Comparison of ENCODE assay signal across 19 cellular contexts in the genomic region with DNA sequence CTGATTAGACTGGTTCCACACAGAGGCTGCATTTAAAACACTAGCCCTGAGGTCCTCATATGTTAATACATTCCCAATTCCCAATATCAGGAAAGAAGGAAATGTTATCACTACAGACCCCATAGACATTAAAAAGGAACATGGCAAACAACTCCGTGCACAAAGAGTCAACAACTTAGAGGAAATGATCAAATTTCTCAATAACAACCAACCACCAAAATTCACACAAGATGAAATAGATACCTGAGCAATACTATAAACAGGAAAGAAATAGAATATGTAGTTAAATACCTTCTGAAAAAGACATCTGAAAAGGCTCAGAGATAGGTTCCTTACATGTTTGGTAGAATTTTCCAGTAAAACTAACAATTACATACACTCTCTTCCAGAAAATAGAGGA. TPM values are rescaled to one million over a fixed set of nuclear protein-coding genes. Genes with fewer than 3 reads are reported as not detected.
DNase-seq lines count a peak whose midpoint lies in the region; ATAC-seq and TF ChIP-seq lines count a peak whose summit lies in the region.
"Had no signal": no experiment of that assay in that cellular context is flagged by ENCODE, and none has a peak within 500 bp of the region (broad histone marks: within the 10 kb centered on the region; RNA-seq: fewer than 3 reads in every experiment).

No MANE protein-coding gene starts in this region.

- H3K14ac ChIP-seq in mesenchymal stem cell (ENCODE audit: low read length in 2 of 2): no peak overlapping the region

- H3K9me3 Mint-ChIP-seq in CD8-positive, alpha-beta memory T cell: no peaks in the 10 kb centered on the region
- H3K9me3 Mint-ChIP-seq in activated T-helper 17 cell treated with anti-CD3 and anti-CD28 coated beads, Interleukin-2, amount 50 U/mL, for 72 hours: no peaks in the 10 kb centered on the region
- no peaks in the 10 kb centered on the region for H3K9me3 Mint-ChIP-seq in MCF 10A (ENCODE audit: unreplicated experiment)

- CTCF ChIA-PET in CD8-positive, alpha-beta memory T cell (lab: Charles Lee): interaction anchor here (1.9 kb wide), 1 partner anchor 10 kb away, joined by 7 read pairs; no protein-coding TSS in a partner anchor
- CTCF ChIA-PET in MCF 10A (lab: Yijun Ruan, JAX): interaction anchor here (1.1 kb wide), 1 partner anchor 145 kb away, joined by 4 read pairs; no protein-coding TSS in a partner anchor

- no peak overlapping the region for H2AFZ ChIP-seq in mesenchymal stem cell (ENCODE audit: low read depth, low read length)

- peak overlapping the region; percentile 64 to 90 (median 76) for H3K4me3 Mint-ChIP-seq in CD8-positive, alpha-beta memory T cell
- peak overlapping the region; percentile 91 for H3K4me3 Mint-ChIP-seq in activated T-helper 17 cell treated with anti-CD3 and anti-CD28 coated beads, Interleukin-2, amount 50 U/mL, for 72 hours
- no peak overlapping the region for H3K4me3 Mint-ChIP-seq in MCF 10A (ENCODE audit: unreplicated experiment)

- peak overlapping the region in 10 of 11 experiments; percentile 25 to 73 (median 56); a peak in 20 of 22 replicates for H3K4me2 ChIP-seq in BLaER1 treated with 17β-estradiol and CSF1 and Interleukin-3, amounts not matched to agents 10 nM and 100 nM
- no peak overlapping the region for H3K4me2 ChIP-seq in mesenchymal stem cell (ENCODE audit: low read length, poor library complexity, severe bottlenecking)

- POLR2A ChIA-PET in CD8-positive, alpha-beta memory T cell (lab: Charles Lee): interaction anchor here (1.4 to 1.9 kb wide), 2 partner anchors 10 to 20 kb away, joined by 3 to 14 read pairs; no protein-coding TSS in a partner anchor
- POLR2A ChIA-PET in MCF 10A (lab: Yijun Ruan, JAX): no interaction called here

- H3K4me1 Mint-ChIP-seq in CD8-positive, alpha-beta memory T cell: peaks cover 97 to 98% (median 98%) of the 10 kb centered on the region in 3 donors
- H3K4me1 Mint-ChIP-seq in activated T-helper 17 cell treated with anti-CD3 and anti-CD28 coated beads, Interleukin-2, amount 50 U/mL, for 72 hours: peaks cover 75% of the 10 kb centered on the region
- H3K4me1 Mint-ChIP-seq in MCF 10A (ENCODE audit: insufficient read depth, unreplicated experiment): no peaks in the 10 kb centered on the region

- H3K36me3 ChIP-seq in BLaER1 treated with 17β-estradiol and CSF1 and Interleukin-3, amounts not matched to agents 10 nM and 100 nM: peaks cover 0 to 30% (median 6%) of the 10 kb centered on the region in 11 experiments; a peak in 9 of 22 replicates
- H3K36me3 ChIP-seq in CD8-positive, alpha-beta memory T cell (ENCODE audit: insufficient read depth, low read length): no peaks in the 10 kb centered on the region
- H3K36me3 ChIP-seq in mesenchymal stem cell (ENCODE audit: control insufficient read depth in 1 of 2, insufficient read depth in 2 of 2, low read depth in 1 of 2, low read length in 2 of 2): peaks cover 0 to 6% of the 10 kb centered on the region in 2 experiments
- H3K36me3 ChIP-seq: left ventricle myocardium inferior, thoracic aorta had no signal

- no peak overlapping the region for H3K4me3 ChIP-seq in BLaER1 treated with 17β-estradiol and CSF1 and Interleukin-3, amounts not matched to agents 10 nM and 100 nM
- H3K4me3 ChIP-seq in CD8-positive, alpha-beta memory T cell (ENCODE audit: low read length): peak overlapping the region; percentile 41
- H3K4me3 ChIP-seq in mesenchymal stem cell (ENCODE audit: insufficient read depth in 1 of 2, low read depth in 1 of 2, low read length in 2 of 2) (no peak overlapping the region), dorsolateral prefrontal cortex (no peak overlapping the region)
- H3K4me3 ChIP-seq: left ventricle myocardium inferior, thoracic aorta had no signal

- H3K4me1 ChIP-seq in BLaER1 treated with 17β-estradiol and CSF1 and Interleukin-3, amounts not matched to agents 10 nM and 100 nM: peaks cover 54 to 86% (median 81%) of the 10 kb centered on the region in 10 experiments
- peaks cover 95% of the 10 kb centered on the region for H3K4me1 ChIP-seq in CD8-positive, alpha-beta memory T cell (ENCODE audit: insufficient read depth, low read length)
- peaks cover 37% of the 10 kb centered on the region for H3K4me1 ChIP-seq in mesenchymal stem cell (ENCODE audit: control insufficient read depth, insufficient read depth, low read depth, low read length)
- H3K4me1 ChIP-seq: left ventricle myocardium inferior had no signal

- no peak overlapping the region for H2BK12ac ChIP-seq in mesenchymal stem cell (ENCODE audit: low read length in 2 of 2)

- no peak overlapping the region for H2BK5ac ChIP-seq in mesenchymal stem cell (ENCODE audit: low read depth, low read length, poor library complexity, severe bottlenecking)

- H4K91ac ChIP-seq in mesenchymal stem cell (ENCODE audit: low read length): no peak overlapping the region

- peak overlapping the region in 6 of 11 experiments; percentile 27 to 59 (median 34); a peak in 6 of 22 replicates for H3K27ac ChIP-seq in BLaER1 treated with 17β-estradiol and CSF1 and Interleukin-3, amounts not matched to agents 10 nM and 100 nM
- peak overlapping the region; percentile 40 for H3K27ac ChIP-seq in CD8-positive, alpha-beta memory T cell (ENCODE audit: low read depth, low read length)
- no peak overlapping the region for H3K27ac ChIP-seq in mesenchymal stem cell (ENCODE audit: low read length, poor library complexity, severe bottlenecking)
- H3K27ac ChIP-seq in dorsolateral prefrontal cortex: peak overlapping the region in 26 of 59 donors; percentile 0 to 100 (median 37)
- H3K27ac ChIP-seq: left ventricle myocardium inferior, thoracic aorta had no signal

- no peak overlapping the region for H4K8ac ChIP-seq in mesenchymal stem cell (ENCODE audit: low read length)

- DNase-seq in CD8-positive, alpha-beta memory T cell: peak in 1 of 5 donors; percentile 51
- DNase-seq in mesenchymal stem cell (no peak), dorsolateral prefrontal cortex (no peak), MCF 10A (ENCODE audit: unreplicated experiment) (no peak), NCI-H2171 treated with DMSO at 0.1 percent for 48 hours (lab: John Stamatoyannopoulos, UW) (no peak), NCI-H345 treated with DMSO at 0.1 percent for 48 hours (lab: John Stamatoyannopoulos, UW; ENCODE audit: unreplicated experiment) (no peak)
- DNase-seq: foreskin fibroblast; GF-D8; GOT3; left ventricle myocardium inferior; MV-4-11; NCI-H2029; NCI-H526; stimulated activated CD4-positive, alpha-beta T cell treated with anti-CD3 and anti-CD28 coated beads, Interleukin-4, amount 100 ng/mL, for 4 hours; stimulated activated CD8-positive, alpha-beta memory T cell treated with anti-CD3 and anti-CD28 coated beads, Interleukin-4, amount 100 ng/mL, for 48 hours; T-helper 9 cell had no signal

- intact Hi-C loops in dorsolateral prefrontal cortex (cut with DNase I): loop anchor here in 1 of 2 donors (10.0 kb wide), 1 partner anchor 154 kb away; a partner anchor contains a TSS
- intact Hi-C loops in MCF 10A (cut with micrococcal nuclease): no loop called here

- H3K4ac ChIP-seq in mesenchymal stem cell (ENCODE audit: low read depth in 1 of 2, low read length in 2 of 2): no peak overlapping the region

- no peaks in the 10 kb centered on the region for H3K27me3 ChIP-seq in BLaER1 treated with 17β-estradiol and CSF1 and Interleukin-3, amounts not matched to agents 10 nM and 100 nM
- no peaks in the 10 kb centered on the region for H3K27me3 ChIP-seq in CD8-positive, alpha-beta memory T cell (ENCODE audit: insufficient read depth, low read length, poor library complexity, severe bottlenecking)
- H3K27me3 ChIP-seq in mesenchymal stem cell (ENCODE audit: control insufficient read depth in 1 of 2, insufficient read depth in 1 of 2, low read length in 2 of 2) (peaks cover 0 to 13% of the 10 kb centered on the region in 2 experiments), dorsolateral prefrontal cortex (no peaks in the 10 kb centered on the region)

- H2BK120ac ChIP-seq in mesenchymal stem cell (ENCODE audit: low read depth, low read length): no peak overlapping the region

- no peak for ATAC-seq in activated T-helper 17 cell treated with anti-CD3 and anti-CD28 coated beads, Interleukin-2, amount 50 U/mL, for 72 hours (replicated peaks)

- WGBS in mesenchymal stem cell: 100% methylated on average over 1 of the region's 1 CpG

- peaks cover 0 to 70% (median 27%) of the 10 kb centered on the region in 11 experiments; a peak in 16 of 22 replicates for H4K20me1 ChIP-seq in BLaER1 treated with 17β-estradiol and CSF1 and Interleukin-3, amounts not matched to agents 10 nM and 100 nM

- no peak overlapping the region for H3K18ac ChIP-seq in mesenchymal stem cell (ENCODE audit: low read depth in 1 of 2, low read length in 2 of 2)

- H3K27ac Mint-ChIP-seq in CD8-positive, alpha-beta memory T cell: peak overlapping the region; percentile 76 to 96 (median 94)
- peak overlapping the region; percentile 98 for H3K27ac Mint-ChIP-seq in activated T-helper 17 cell treated with anti-CD3 and anti-CD28 coated beads, Interleukin-2, amount 50 U/mL, for 72 hours
- H3K27ac Mint-ChIP-seq in MCF 10A (ENCODE audit: low read depth, unreplicated experiment): no peak overlapping the region

- peaks cover 0 to 2% of the 10 kb centered on the region in 2 donors for H3K27me3 Mint-ChIP-seq in CD8-positive, alpha-beta memory T cell
- no peaks in the 10 kb centered on the region for H3K27me3 Mint-ChIP-seq in activated T-helper 17 cell treated with anti-CD3 and anti-CD28 coated beads, Interleukin-2, amount 50 U/mL, for 72 hours
- H3K27me3 Mint-ChIP-seq in MCF 10A (ENCODE audit: insufficient read depth, unreplicated experiment): no peaks in the 10 kb centered on the region

- peaks cover 7 to 80% (median 18%) of the 10 kb centered on the region in 3 donors for H3K36me3 Mint-ChIP-seq in CD8-positive, alpha-beta memory T cell
- H3K36me3 Mint-ChIP-seq in activated T-helper 17 cell treated with anti-CD3 and anti-CD28 coated beads, Interleukin-2, amount 50 U/mL, for 72 hours (ENCODE audit: low read depth): peaks cover 94% of the 10 kb centered on the region
- no peaks in the 10 kb centered on the region for H3K36me3 Mint-ChIP-seq in MCF 10A (ENCODE audit: insufficient read depth, unreplicated experiment)

- H3K9ac ChIP-seq in BLaER1 treated with 17β-estradiol and CSF1 and Interleukin-3, amounts not matched to agents 10 nM and 100 nM: no peak overlapping the region
- H3K9ac ChIP-seq in mesenchymal stem cell (ENCODE audit: low read length): no peak overlapping the region

- no peak overlapping the region for H2BK15ac ChIP-seq in mesenchymal stem cell (ENCODE audit: low read depth, poor library complexity, severe bottlenecking)

- H2AK5ac ChIP-seq in mesenchymal stem cell (ENCODE audit: low read length, severe bottlenecking): peak overlapping the region; percentile 95

- H3K79me1 ChIP-seq in mesenchymal stem cell (replicated peaks; ENCODE audit: low read length, poor library complexity, severe bottlenecking): peaks cover 21% of the 10 kb centered on the region

- no peak for TF ChIP-seq CTCF in dorsolateral prefrontal cortex (IDR thresholded peaks at IDR 0.05 in 54 of 56, conservative IDR thresholded peaks at IDR 0.05 in 2 of 56; ENCODE audit: low read depth in 1 of 56, partially characterized antibody in 56 of 56)
- no peak for TF ChIP-seq CTCF in MCF 10A (IDR thresholded peaks at IDR 0.05; ENCODE audit: unreplicated experiment)

- no TSS peak for BruUV-seq in MCF 10A (replicated peaks; lab: Mats Ljungman, UMichigan)

- no peaks in the 10 kb centered on the region for H3K9me3 ChIP-seq in BLaER1 treated with 17β-estradiol and CSF1 and Interleukin-3, amounts not matched to agents 10 nM and 100 nM (replicated peaks in 1 of 11)
- no peaks in the 10 kb centered on the region for H3K9me3 ChIP-seq in CD8-positive, alpha-beta memory T cell (ENCODE audit: low read length)
- no peaks in the 10 kb centered on the region for H3K9me3 ChIP-seq in mesenchymal stem cell (ENCODE audit: control insufficient read depth, low read length)
- H3K9me3 ChIP-seq: left ventricle myocardium inferior, thoracic aorta had no signal

- H3K23ac ChIP-seq in mesenchymal stem cell (ENCODE audit: low read length in 2 of 2): no peak overlapping the region

RNA-seq across cellular contexts. Expression of a gene that starts 28.9 kb away (rescaled TPM):
- total RNA-seq in CD8-positive, alpha-beta memory T cell: 100 to 1,000 TPM; 238 to 243 TPM
- 227 TPM for polyA plus RNA-seq in CD8-positive, alpha-beta memory T cell
- total RNA-seq in activated T-helper 17 cell treated with anti-CD3 and anti-CD28 coated beads, Interleukin-2, amount 50 U/mL, for 72 hours: 100 to 1,000 TPM; 167 to 263 TPM
- 3.2 TPM for polyA plus RNA-seq in mesenchymal stem cell (2013, experiment 1 of 2)
- 3.2 TPM for polyA plus RNA-seq in mesenchymal stem cell (2013, experiment 2 of 2)
- total RNA-seq in dorsolateral prefrontal cortex (100 to 1,000 TPM in 116 of 120 experiments, 10 to 100 TPM in 4; 90.5 to 697 (median 192) TPM), MCF 10A (2022) (4.2 and 7.4 TPM in 2 replicates)

Comparison
In these comparisons a context has a peak if more than half of its experiments do, and no peak if none do; other contexts are left out.
1. RNA of a gene that starts 28.9 kb away (total RNA-seq): 167 to 263 TPM in activated T-helper 17 cell treated with anti-CD3 and anti-CD28 coated beads, Interleukin-2, amount 50 U/mL, for 72 hours, 238 to 243 TPM in CD8-positive, alpha-beta memory T cell and 90.5 to 697 TPM in dorsolateral prefrontal cortex; 4.2 to 7.4 TPM in MCF 10A; every median in the first group is over 10 times any median in the second.